Comparison of ENCODE assay signal across 26 cellular contexts in genomic region chr4:114653675-114654074, GRCh38. TPM values are rescaled to one million over a fixed set of nuclear protein-coding genes. Genes with fewer than 3 reads are reported as not detected.
A peak's percentile ranks its signal among the peaks of the same experiment; 100 is the strongest.
DNase-seq lines count a peak whose midpoint lies in the region; ATAC-seq, FAIRE-seq and TF ChIP-seq lines count a peak whose summit lies in the region.
"Had no signal": no experiment of that assay in that cellular context is flagged by ENCODE, and none has a peak within 500 bp of the region (broad histone marks: within the 10 kb centered on the region; RNA-seq: fewer than 3 reads in every experiment).

No MANE protein-coding gene starts in this region.

- no peaks in the 10 kb centered on the region for H3K9me2 ChIP-seq in MM.1S (replicated peaks; ENCODE audit: insufficient read depth, low read length)

- H2AFZ ChIP-seq in MM.1S (ENCODE audit: low read length): no peak overlapping the region

- no peak overlapping the region for H3K9ac ChIP-seq in MM.1S (ENCODE audit: low read length)
- H3K9ac ChIP-seq: BLaER1 treated with 17β-estradiol and CSF1 and Interleukin-3, amounts not matched to agents 10 nM and 100 nM had no signal

- H3K4me3 ChIP-seq in dorsolateral prefrontal cortex: no peak overlapping the region
- H3K4me3 ChIP-seq in small intestine (ENCODE audit: low read depth in 1 of 2, low read length in 2 of 2): no peak overlapping the region
- H3K4me3 ChIP-seq in MM.1S (ENCODE audit: low read length): no peak overlapping the region
- H3K4me3 ChIP-seq: A549; BLaER1 treated with 17β-estradiol and CSF1 and Interleukin-3, amounts not matched to agents 10 nM and 100 nM; GM12878; HAP-1 had no signal

- no peak overlapping the region for H3K4me3 Mint-ChIP-seq in memory B cell
- no peak overlapping the region for H3K4me3 Mint-ChIP-seq in stimulated activated naive CD8-positive, alpha-beta T cell treated with anti-CD3 and anti-CD28 coated beads, Interleukin-15, amount 100 ng/mL, for 72 hours
- H3K4me3 Mint-ChIP-seq: CD14-positive monocyte; CD4-positive, alpha-beta T cell; CD8-positive, alpha-beta memory T cell; HFFc6 had no signal

- H3K36me3 ChIP-seq in small intestine (ENCODE audit: control insufficient read depth in 2 of 2, insufficient read depth in 2 of 2, low read length in 2 of 2) (no peaks in the 10 kb centered on the region), MM.1S (replicated peaks; ENCODE audit: insufficient read depth, low read length) (no peaks in the 10 kb centered on the region)
- H3K36me3 ChIP-seq: BE2C; BLaER1 treated with 17β-estradiol and CSF1 and Interleukin-3, amounts not matched to agents 10 nM and 100 nM; HAP-1 had no signal

- peaks cover 2% of the 10 kb centered on the region for H3K36me3 Mint-ChIP-seq in memory B cell
- H3K36me3 Mint-ChIP-seq: CD14-positive monocyte; CD8-positive, alpha-beta memory T cell had no signal

- intact Hi-C loops in dorsolateral prefrontal cortex (cut with DNase I): loop anchor here (10.0 kb wide), 1 partner anchor 119 kb away; no protein-coding TSS in a partner anchor

- H3K27me3 ChIP-seq in dorsolateral prefrontal cortex (peaks cover 0 to 5% (median 0%) of the 10 kb centered on the region in 45 donors), small intestine (ENCODE audit: control insufficient read depth in 2 of 2, insufficient read depth in 2 of 2, low read length in 2 of 2) (no peaks in the 10 kb centered on the region), MM.1S (replicated peaks; ENCODE audit: insufficient read depth, low read length) (no peaks in the 10 kb centered on the region)
- H3K27me3 ChIP-seq: BE2C; BLaER1 treated with 17β-estradiol and CSF1 and Interleukin-3, amounts not matched to agents 10 nM and 100 nM had no signal

- DNase-seq in dorsolateral prefrontal cortex (no peak), memory B cell (ENCODE audit: low spot score in 2 of 2) (no peak), small intestine (peak; percentile 79), MM.1S (no peak)
- DNase-seq in stimulated activated naive CD8-positive, alpha-beta T cell treated with anti-CD3 and anti-CD28 coated beads, Interleukin-15, amount 100 ng/mL, for 72 hours: no peak
- DNase-seq: 8988T; ACHN; AML-193; BE2C; CD4-positive, alpha-beta T cell; CD8-positive, alpha-beta memory T cell; DMS 273 treated with DMSO at 0.1 percent for 48 hours; DMS79; EL; GDM1; GOT3; HFFc6 had no signal

- no peaks in the 10 kb centered on the region for H3F3A ChIP-seq in MM.1S (ENCODE audit: insufficient read depth, low read length)

- peaks cover 36% of the 10 kb centered on the region for H3K4me1 Mint-ChIP-seq in memory B cell
- no peaks in the 10 kb centered on the region for H3K4me1 Mint-ChIP-seq in stimulated activated naive CD8-positive, alpha-beta T cell treated with anti-CD3 and anti-CD28 coated beads, Interleukin-15, amount 100 ng/mL, for 72 hours
- H3K4me1 Mint-ChIP-seq: CD14-positive monocyte had no signal

- no peak for FAIRE-seq in small intestine (lab: Jason Lieb, UNC)
- FAIRE-seq: A549, D721Med, GM12878, GM18507, H54 had no signal

- no peak overlapping the region for H3K4me2 ChIP-seq in MM.1S (ENCODE audit: low read depth, low read length)
- H3K4me2 ChIP-seq: A549; BLaER1 treated with 17β-estradiol and CSF1 and Interleukin-3, amounts not matched to agents 10 nM and 100 nM had no signal

- H4K20me1 ChIP-seq in MM.1S (ENCODE audit: insufficient read depth, low read length): no peaks in the 10 kb centered on the region
- H4K20me1 ChIP-seq: BLaER1 treated with 17β-estradiol and CSF1 and Interleukin-3, amounts not matched to agents 10 nM and 100 nM had no signal

- H3K27me3 Mint-ChIP-seq in memory B cell: no peaks in the 10 kb centered on the region
- peaks cover 22% of the 10 kb centered on the region for H3K27me3 Mint-ChIP-seq in stimulated activated naive CD8-positive, alpha-beta T cell treated with anti-CD3 and anti-CD28 coated beads, Interleukin-15, amount 100 ng/mL, for 72 hours

- peak overlapping the region; percentile 62 for H3K27ac Mint-ChIP-seq in memory B cell
- no peak overlapping the region for H3K27ac Mint-ChIP-seq in stimulated activated naive CD8-positive, alpha-beta T cell treated with anti-CD3 and anti-CD28 coated beads, Interleukin-15, amount 100 ng/mL, for 72 hours
- H3K27ac Mint-ChIP-seq: CD14-positive monocyte; CD4-positive, alpha-beta T cell; CD8-positive, alpha-beta memory T cell; HFFc6 had no signal

- no peaks in the 10 kb centered on the region for H3K79me2 ChIP-seq in MM.1S (ENCODE audit: low read length)

- H3K9me3 ChIP-seq in small intestine (ENCODE audit: control insufficient read depth, low read depth): no peaks in the 10 kb centered on the region
- no peaks in the 10 kb centered on the region for H3K9me3 ChIP-seq in MM.1S (replicated peaks; ENCODE audit: insufficient read depth, low read length)
- H3K9me3 ChIP-seq: A549; BE2C; BLaER1 treated with 17β-estradiol and CSF1 and Interleukin-3, amounts not matched to agents 10 nM and 100 nM; HAP-1 had no signal

- H3K9me3 Mint-ChIP-seq in memory B cell: no peaks in the 10 kb centered on the region
- no peaks in the 10 kb centered on the region for H3K9me3 Mint-ChIP-seq in stimulated activated naive CD8-positive, alpha-beta T cell treated with anti-CD3 and anti-CD28 coated beads, Interleukin-15, amount 100 ng/mL, for 72 hours
- H3K9me3 Mint-ChIP-seq: CD14-positive monocyte; CD4-positive, alpha-beta T cell; CD8-positive, alpha-beta memory T cell; HFFc6 had no signal

- peak overlapping the region in 36 of 59 donors; percentile 34 to 99 (median 86) for H3K27ac ChIP-seq in dorsolateral prefrontal cortex
- no peak overlapping the region for H3K27ac ChIP-seq in small intestine (ENCODE audit: low read depth in 1 of 2, low read length in 1 of 2)
- no peak overlapping the region for H3K27ac ChIP-seq in MM.1S (ENCODE audit: low read length)
- H3K27ac ChIP-seq: A549; BLaER1 treated with 17β-estradiol and CSF1 and Interleukin-3, amounts not matched to agents 10 nM and 100 nM had no signal

- no peak for ATAC-seq in memory B cell (ENCODE audit: low read depth)
- no peak for ATAC-seq in GM18511 (IDR thresholded peaks at IDR 0.05; ENCODE audit: unreplicated experiment)
- no peak for ATAC-seq in stimulated activated naive CD8-positive, alpha-beta T cell treated with anti-CD3 and anti-CD28 coated beads, Interleukin-15, amount 100 ng/mL, for 72 hours
- ATAC-seq: A549, GM12878 had no signal

- H3K4me1 ChIP-seq in small intestine (ENCODE audit: control insufficient read depth in 2 of 2, insufficient read depth in 1 of 2, low read depth in 1 of 2, low read length in 1 of 2) (peaks cover 0 to 3% of the 10 kb centered on the region in 2 donors), MM.1S (ENCODE audit: low read length) (no peaks in the 10 kb centered on the region)
- H3K4me1 ChIP-seq: A549, BE2C, HAP-1 had no signal

- TF ChIP-seq CTCF in dorsolateral prefrontal cortex (IDR thresholded peaks at IDR 0.05 in 54 of 56, conservative IDR thresholded peaks at IDR 0.05 in 2 of 56; ENCODE audit: low read depth in 1 of 56, partially characterized antibody in 56 of 56) (no peak), MM.1S (IDR thresholded peaks at IDR 0.05; ENCODE audit: low read length) (no peak)

- WGBS in small intestine, 3 donors: 29 to 73% (median 48%) methylated on average over 1 of the region's 1 CpG

RNA-seq across cellular contexts. Expression of gene UGT8, which starts 55.1 kb away (rescaled TPM):
- total RNA-seq in dorsolateral prefrontal cortex: 100 to 1,000 TPM in 30 of 120 experiments, 10 to 100 TPM in 90; 13.0 to 301 (median 73.0) TPM
- 10 to 100 TPM in 1 of 3 donors, 1 to 10 TPM in 2; 7.6 to 18.9 (median 7.8) TPM for polyA plus RNA-seq in small intestine
- total RNA-seq: HFFc6 had no signal
- polyA plus RNA-seq: CD14-positive monocyte had no signal

Comparison
In these comparisons a context has a peak if more than half of its experiments do, and no peak if none do; other contexts are left out.
1. H3K27ac ChIP-seq: peak in dorsolateral prefrontal cortex (36 of 59); none in small intestine (0 of 2) and MM.1S (single experiment).